29 cellular contexts compared by ENCODE assay signal in the genomic region with DNA sequence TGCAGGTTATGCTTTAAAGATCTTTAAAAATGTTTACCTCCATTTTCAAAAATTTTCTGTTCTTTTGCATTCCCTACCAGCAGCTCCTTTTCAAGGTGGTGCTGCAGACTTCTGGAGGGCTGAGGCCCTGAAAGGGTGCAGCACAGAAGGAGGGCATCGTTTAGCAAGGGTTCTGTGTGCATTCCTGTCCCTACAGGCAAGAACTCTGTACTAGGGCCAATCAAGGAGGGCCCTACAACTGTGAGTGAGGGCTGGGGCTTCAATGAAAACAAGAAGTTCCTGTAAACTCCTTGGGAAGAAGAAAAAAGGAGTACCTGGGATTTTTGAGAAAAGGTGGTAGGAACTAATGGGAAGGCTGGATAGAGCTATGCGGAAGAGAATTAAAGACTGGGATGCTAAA.
"Had no signal": no experiment of that assay in that cellular context is flagged by ENCODE, and none has a peak within 500 bp of the region (broad histone marks: within the 10 kb centered on the region; RNA-seq: fewer than 3 reads in every experiment).

No MANE protein-coding gene starts in this region.

- H3K27me3 ChIP-seq: ascending aorta, cardiac muscle cell, Peyer's patch had no signal

- H3K4me1 ChIP-seq: ascending aorta had no signal

- H3K36me3 ChIP-seq: ascending aorta, cardiac muscle cell, Peyer's patch had no signal

- DNase-seq: activated CD4-positive, alpha-beta T cell treated with anti-CD3 and anti-CD28 coated beads for 36 hours; activated CD4-positive, alpha-beta T cell treated with anti-CD3 and anti-CD28 coated beads, Interleukin-2, amount 10 ng/mL, durations not matched to agents 7 days and 5 days; activated CD4-positive, alpha-beta T cell treated with anti-CD3 and anti-CD28 coated beads, Interleukin-2, amount 50 U/mL, for 48 hours; activated CD8-positive, alpha-beta T cell treated with anti-CD3 and anti-CD28 coated beads, Interleukin-2, amount 10 ng/mL, durations not matched to agents 7 days and 5 days; activated gamma-delta T cell; activated naive CD4-positive, alpha-beta T cell treated with Interleukin-2 at 50 U/mL for 16 hours; activated naive CD8-positive, alpha-beta T cell treated with anti-CD3 and anti-CD28 coated beads, Interleukin-2, amount 10 ng/mL, durations not matched to agents 7 days and 5 days; activated T-cell treated with anti-CD3 and anti-CD28 coated beads, Interleukin-2, amount 50 U/mL, for 24 hours; amygdala; NCI-H1105; NCI-H1417 treated with DMSO at 0.1 percent for 48 hours; NCI-H187 treated with DMSO at 0.1 percent for 48 hours; NCI-H2081 treated with DMSO at 0.1 percent for 48 hours; NCI-H510A; NCI-H526; NCI-H748 treated with DMSO at 0.1 percent for 48 hours; NK-92 treated with Interleukin-12 subunit alpha and Interleukin-12 subunit beta, amount 100 ng/mL, for 24 hours; PC-3; Peyer's patch; SIG-M5; T-cell; T-helper 2 cell; T1000 had no signal

- ATAC-seq: activated CD4-positive, alpha-beta T cell treated with anti-CD3 and anti-CD28 coated beads for 36 hours; activated CD4-positive, CD25-positive, alpha-beta regulatory T cell treated with anti-CD3 and anti-CD28 coated beads, Interleukin-2, amount 50 U/mL, for 24 hours; activated CD8-positive, alpha-beta T cell treated with anti-CD3 and anti-CD28 coated beads, Interleukin-2, amount 10 ng/mL, durations not matched to agents 7 days and 5 days; PC-3; Right ventricle myocardium inferior; SK-N-SH treated with all-trans-retinoic acid at 6 μM for 48 hours; T-cell had no signal

- H3K4me3 ChIP-seq: ascending aorta, cardiac muscle cell, Peyer's patch had no signal

- H3K9me3 ChIP-seq: ascending aorta, Peyer's patch had no signal

- H3K27ac ChIP-seq: ascending aorta, cardiac muscle cell, Peyer's patch, RWPE1 had no signal
